Comparison of ENCODE assay signal across 26 cellular contexts in genomic region chr6:143804835-143805239, GRCh38. TPM values are rescaled to one million over a fixed set of nuclear protein-coding genes. Genes with fewer than 3 reads are reported as not detected.
DNase-seq lines count a peak whose midpoint lies in the region; ATAC-seq, FAIRE-seq and TF ChIP-seq lines count a peak whose summit lies in the region.
"Had no signal": no experiment of that assay in that cellular context is flagged by ENCODE, and none has a peak within 500 bp of the region (broad histone marks: within the 10 kb centered on the region; RNA-seq: fewer than 3 reads in every experiment).

No MANE protein-coding gene starts in this region.

- H3K9me3 ChIP-seq in K562 (replicated peaks; ENCODE audit: control insufficient read depth, insufficient read depth, low read depth, low read length), result no peaks in the 10 kb centered on the region
- peaks cover 1% of the 10 kb centered on the region for H3K9me3 ChIP-seq in osteoblast (ENCODE audit: low read depth, low read length)
- H3K9me3 ChIP-seq: adrenal gland, BLaER1, psoas muscle had no signal

- H3K4me2 ChIP-seq in K562 (ENCODE audit: insufficient read depth, low read length), result peak overlapping the region; percentile 22
- no peak overlapping the region for H3K4me2 ChIP-seq in osteoblast (ENCODE audit: insufficient read depth, low read length)
- H3K4me2 ChIP-seq: BLaER1 had no signal

- H3K4me3 Mint-ChIP-seq in activated CD4-positive, alpha-beta T cell treated with anti-CD3 and anti-CD28 coated beads, Interleukin-2, amount 10 ng/mL, durations not matched to agents 24 days and 14 days, result peak overlapping the region; percentile 45
- H3K4me3 Mint-ChIP-seq in MCF 10A (ENCODE audit: unreplicated experiment), result no peak overlapping the region
- no peak overlapping the region for H3K4me3 Mint-ChIP-seq in activated CD4-positive, alpha-beta memory T cell treated with anti-CD3 and anti-CD28 coated beads for 36 hours
- H3K4me3 Mint-ChIP-seq: activated CD4-positive, alpha-beta T cell treated with anti-CD3 and anti-CD28 coated beads, Interleukin-2, amount 10 ng/mL, durations not matched to agents 7 days and 5 days; mesothelial cell of epicardium; nephron progenitor cell had no signal

- H4K20me1 ChIP-seq in K562 (replicated peaks; ENCODE audit: control insufficient read depth, insufficient read depth, low read length) (no peaks in the 10 kb centered on the region), osteoblast (ENCODE audit: insufficient read depth, low read length) (no peaks in the 10 kb centered on the region)
- H4K20me1 ChIP-seq: BLaER1 had no signal

- WGBS in K562 (ENCODE audit: insufficient coverage, low coverage, missing lambda C conversion rate), result 7% methylated on average over 4 of the region's 4 CpGs

- no peaks in the 10 kb centered on the region for H3K9me1 ChIP-seq in K562 (ENCODE audit: control insufficient read depth, insufficient read depth, low read length)

- H3K36me3 Mint-ChIP-seq in activated CD4-positive, alpha-beta T cell treated with anti-CD3 and anti-CD28 coated beads, Interleukin-2, amount 10 ng/mL, durations not matched to agents 24 days and 14 days (ENCODE audit: low read depth), result peaks cover 64% of the 10 kb centered on the region
- peaks cover 17% of the 10 kb centered on the region for H3K36me3 Mint-ChIP-seq in MCF 10A (ENCODE audit: insufficient read depth, unreplicated experiment)
- peaks cover 35% of the 10 kb centered on the region for H3K36me3 Mint-ChIP-seq in activated CD4-positive, alpha-beta memory T cell treated with anti-CD3 and anti-CD28 coated beads for 36 hours

- no peaks in the 10 kb centered on the region; the same call in 2 of the 3 replicates for H3K36me3 ChIP-seq in K562 (ENCODE audit: control insufficient read depth, insufficient read depth, low read length)
- H3K36me3 ChIP-seq in osteoblast (ENCODE audit: insufficient read depth, low read length), result peaks cover 3% of the 10 kb centered on the region

- peak; percentile 47 for ATAC-seq in K562
- ATAC-seq: PC-3, psoas muscle had no signal

- BruUV-seq in K562 (replicated peaks; lab: Mats Ljungman, UMichigan) (no TSS peak), MCF 10A (replicated peaks; lab: Mats Ljungman, UMichigan) (no TSS peak)

- no peak for DNase-seq in activated CD4-positive, alpha-beta T cell treated with anti-CD3 and anti-CD28 coated beads, Interleukin-2, amount 10 ng/mL, durations not matched to agents 24 days and 14 days
- no peak for DNase-seq in activated CD4-positive, alpha-beta T cell treated with anti-CD3 and anti-CD28 coated beads for 4 hours
- DNase-seq in RPMI7951 (ENCODE audit: low read depth) (peak; percentile 62), K562 (ENCODE audit: extremely low read depth in 1 of 4, low spot score in 3 of 4) (peak; percentile 60 to 79 (median 65)), osteoblast (ENCODE audit: insufficient read length, low spot score, missing footprints) (no peak), NCI-H2107 treated with DMSO at 0.1 percent for 48 hours (lab: John Stamatoyannopoulos, UW; ENCODE audit: unreplicated experiment) (no peak), MCF 10A (ENCODE audit: unreplicated experiment) (no peak)
- no peak for DNase-seq in activated CD4-positive, alpha-beta memory T cell treated with anti-CD3 and anti-CD28 coated beads for 36 hours
- DNase-seq: 8988T; activated CD4-positive, alpha-beta T cell treated with anti-CD3 and anti-CD28 coated beads, Interleukin-2, amount 10 ng/mL, durations not matched to agents 7 days and 5 days; adrenal gland; cerebellar nuclear complex; foreskin fibroblast; Karpas-422; left cardiac atrium; NCI-H2171 treated with DMSO at 0.1 percent for 48 hours; NCI-H82; nephron progenitor cell; PC-3; psoas muscle; stimulated activated CD4-positive, alpha-beta T cell treated with anti-CD3 and anti-CD28 coated beads, Interleukin-12 subunit alpha, Interleukin-12 subunit beta, amount 100 ng/mL, for 4 hours had no signal

- H3K27ac ChIP-seq in K562 (ENCODE audit: extremely low read depth, low read depth, low read length), result peak overlapping the region; percentile 65
- H3K27ac ChIP-seq in osteoblast (ENCODE audit: low read depth, low read length), result peak overlapping the region; percentile 89
- H3K27ac ChIP-seq: BLaER1, psoas muscle had no signal

- CTCF ChIA-PET in K562 (lab: Yijun Ruan, JAX; ENCODE audit: low intra/inter-chr PET ratio) (no interaction called here), MCF 10A (lab: Yijun Ruan, JAX) (no interaction called here)
- CTCF ChIA-PET in activated CD4-positive, alpha-beta memory T cell treated with anti-CD3 and anti-CD28 coated beads for 36 hours (lab: Charles Lee), result no interaction called here

- FAIRE-seq in K562 (lab: Jason Lieb, UNC), result peak; percentile 37
- FAIRE-seq: endometrium had no signal

- TF ChIP-seq CTCF in K562 (IDR thresholded peaks at IDR 0.05 in 2 of 3, conservative IDR thresholded peaks at IDR 0.05 in 1 of 3; ENCODE audit: insufficient read depth in 2 of 3, low read depth in 1 of 3, low read length in 3 of 3) (no peak), osteoblast (IDR thresholded peaks at IDR 0.05; ENCODE audit: extremely low read depth, low read depth, low read length) (no peak), MCF 10A (IDR thresholded peaks at IDR 0.05; ENCODE audit: unreplicated experiment) (no peak)

- TF ChIP-seq RAD21 in K562 (CRISPR knock-in tag; conservative IDR thresholded peaks at IDR 0.05 in 1 of 2, IDR thresholded peaks at IDR 0.05 in 1 of 2), result no peak; a peak in 1 of 4 replicates

- POLR2A ChIA-PET in K562 (lab: Yijun Ruan, JAX), result no interaction called here
- POLR2A ChIA-PET in MCF 10A (lab: Yijun Ruan, JAX), result no interaction called here
- POLR2A ChIA-PET in activated CD4-positive, alpha-beta memory T cell treated with anti-CD3 and anti-CD28 coated beads for 36 hours (lab: Charles Lee), result no interaction called here

- no peak for TF ChIP-seq POLR2A in K562 (conservative IDR thresholded peaks at IDR 0.05)

- in situ Hi-C loops in K562 (cut with MboI), result no loop called here

- H3K79me2 ChIP-seq in K562 (ENCODE audit: control insufficient read depth, insufficient read depth, low read length) (no peaks in the 10 kb centered on the region), osteoblast (ENCODE audit: insufficient read depth, low read length) (no peaks in the 10 kb centered on the region)

- intact Hi-C loops in activated CD4-positive, alpha-beta T cell treated with anti-CD3 and anti-CD28 coated beads, Interleukin-2, amount 10 ng/mL, durations not matched to agents 24 days and 14 days (cut with micrococcal nuclease), result loop anchor here (5.0 to 10.0 kb wide), 6 partner anchors 110 to 860 kb away; partner anchors contain the start of genes ADAT2, HIVEP2, PEX3 and STX11
- intact Hi-C loops in K562 (cut with micrococcal nuclease) (loop anchor here (5.0 kb wide), 3 partner anchors 128 to 293 kb away; partner anchors contain the start of genes FUCA2 and PHACTR2), MCF 10A (cut with micrococcal nuclease) (no loop called here)
- intact Hi-C loops in activated CD4-positive, alpha-beta memory T cell treated with anti-CD3 and anti-CD28 coated beads for 36 hours (cut with micrococcal nuclease), result loop anchor here (5.0 kb wide), 1 partner anchor 128 kb away; the partner anchor contains the start of gene PHACTR2

- H3K4me1 ChIP-seq in K562 (replicated peaks in 1 of 2; ENCODE audit: control insufficient read depth in 2 of 2, insufficient read depth in 2 of 2, low read length in 2 of 2) (peaks cover 43 to 52% of the 10 kb centered on the region in 2 experiments), osteoblast (ENCODE audit: insufficient read depth, low read length) (peaks cover 46% of the 10 kb centered on the region)
- H3K4me1 ChIP-seq: BLaER1, psoas muscle had no signal

- H2AFZ ChIP-seq in K562 (ENCODE audit: low read depth, low read length), result 0 out of 2 replicates have a peak overlapping the region, but pooled peaks have one; percentile 56
- no peak overlapping the region for H2AFZ ChIP-seq in osteoblast (ENCODE audit: low read length)

- peak; percentile 92 for TF ChIP-seq EP300 in K562 (IDR thresholded peaks at IDR 0.05; ENCODE audit: low read length)

- H3K27ac Mint-ChIP-seq in activated CD4-positive, alpha-beta T cell treated with anti-CD3 and anti-CD28 coated beads, Interleukin-2, amount 10 ng/mL, durations not matched to agents 24 days and 14 days, result peak overlapping the region; percentile 94
- H3K27ac Mint-ChIP-seq in MCF 10A (ENCODE audit: low read depth, unreplicated experiment), result no peak overlapping the region
- no peak overlapping the region for H3K27ac Mint-ChIP-seq in activated CD4-positive, alpha-beta memory T cell treated with anti-CD3 and anti-CD28 coated beads for 36 hours
- H3K27ac Mint-ChIP-seq: activated CD4-positive, alpha-beta T cell treated with anti-CD3 and anti-CD28 coated beads, Interleukin-2, amount 10 ng/mL, durations not matched to agents 7 days and 5 days had no signal

- H3K4me3 ChIP-seq in K562, result no peak overlapping the region
- H3K4me3 ChIP-seq in osteoblast (ENCODE audit: insufficient read depth, low read length), result no peak overlapping the region
- H3K4me3 ChIP-seq: adrenal gland, BLaER1, psoas muscle, tibial nerve had no signal

- peaks cover 21% of the 10 kb centered on the region for H3K9me3 Mint-ChIP-seq in activated CD4-positive, alpha-beta T cell treated with anti-CD3 and anti-CD28 coated beads, Interleukin-2, amount 10 ng/mL, durations not matched to agents 24 days and 14 days
- H3K9me3 Mint-ChIP-seq in MCF 10A (ENCODE audit: unreplicated experiment), result peaks cover 7% of the 10 kb centered on the region
- peaks cover 9% of the 10 kb centered on the region for H3K9me3 Mint-ChIP-seq in activated CD4-positive, alpha-beta memory T cell treated with anti-CD3 and anti-CD28 coated beads for 36 hours

- peaks cover 2% of the 10 kb centered on the region for H3K27me3 Mint-ChIP-seq in activated CD4-positive, alpha-beta T cell treated with anti-CD3 and anti-CD28 coated beads, Interleukin-2, amount 10 ng/mL, durations not matched to agents 24 days and 14 days
- no peaks in the 10 kb centered on the region for H3K27me3 Mint-ChIP-seq in MCF 10A (ENCODE audit: insufficient read depth, unreplicated experiment)
- no peaks in the 10 kb centered on the region for H3K27me3 Mint-ChIP-seq in activated CD4-positive, alpha-beta memory T cell treated with anti-CD3 and anti-CD28 coated beads for 36 hours
- H3K27me3 Mint-ChIP-seq: activated CD4-positive, alpha-beta T cell treated with anti-CD3 and anti-CD28 coated beads, Interleukin-2, amount 10 ng/mL, durations not matched to agents 7 days and 5 days had no signal

- H3K27me3 ChIP-seq in K562 (ENCODE audit: control insufficient read depth in 2 of 2, insufficient read depth in 2 of 2, low read length in 2 of 2), result no peaks in the 10 kb centered on the region
- no peaks in the 10 kb centered on the region for H3K27me3 ChIP-seq in osteoblast (ENCODE audit: insufficient read depth, low read length)
- H3K27me3 ChIP-seq: adrenal gland, BLaER1, tibial nerve had no signal

- peaks cover 53% of the 10 kb centered on the region for H3K4me1 Mint-ChIP-seq in activated CD4-positive, alpha-beta T cell treated with anti-CD3 and anti-CD28 coated beads, Interleukin-2, amount 10 ng/mL, durations not matched to agents 24 days and 14 days
- H3K4me1 Mint-ChIP-seq in MCF 10A (ENCODE audit: insufficient read depth, unreplicated experiment), result peaks cover 7% of the 10 kb centered on the region
- peaks cover 49% of the 10 kb centered on the region for H3K4me1 Mint-ChIP-seq in activated CD4-positive, alpha-beta memory T cell treated with anti-CD3 and anti-CD28 coated beads for 36 hours (ENCODE audit: low read depth)
- H3K4me1 Mint-ChIP-seq: mesothelial cell of epicardium, nephron progenitor cell had no signal

- peak overlapping the region in 1 of 2 experiments; percentile 30; a peak in 1 of 4 replicates for H3K9ac ChIP-seq in K562 (ENCODE audit: insufficient read depth in 1 of 2, low read depth in 2 of 2, low read length in 2 of 2)
- H3K9ac ChIP-seq: BLaER1 had no signal

RNA-seq across cellular contexts. Expression of gene LTV1, which starts 38.3 kb away (rescaled TPM):
- 61.3 and 63.8 TPM in 2 replicates for total RNA-seq in activated CD4-positive, alpha-beta T cell treated with anti-CD3 and anti-CD28 coated beads, Interleukin-2, amount 10 ng/mL, durations not matched to agents 24 days and 14 days
- 26.6 and 30.5 TPM in 2 replicates for total RNA-seq in RPMI7951 (2014; rRNA removed; shearing (Covaris generic))
- total RNA-seq in K562 (2011; cell fraction: chromatin; rRNA removed; ENCODE audit: low replicate concordance), result 15.2 and 38.3 TPM in 2 replicates
- 10.5 and 12.2 TPM in 2 replicates for total RNA-seq in K562 (2011; cell fraction: nucleolus; rRNA removed)
- total RNA-seq in K562 (2011; cell fraction: nucleoplasm; rRNA removed), result 10.1 and 13.8 TPM in 2 replicates
- total RNA-seq in K562 (2014; rRNA removed) (66.8 and 80.1 TPM in 2 replicates), K562 (2014; rRNA removed; fragmentation: Illumina TruSeq; extraction: Trizol) (119 and 142 TPM in 2 replicates), K562 (2015; rRNA removed; fragmentation: Illumina TruSeq; extraction: Trizol) (140 and 148 TPM in 2 replicates), K562 (2021) (65.7 and 70.7 TPM in 2 replicates), osteoblast (15.3 and 16.6 TPM in 2 replicates), MCF 10A (2022) (40.4 and 47.4 TPM in 2 replicates)
- polyA plus RNA-seq in K562 (2011; rRNA removed) (35.9 and 57.9 TPM in 2 replicates), K562 (2014; fragmentation: Illumina TruSeq; extraction: Trizol) (114 and 123 TPM in 2 replicates), K562 (2014; fragmentation: Nextera tagmentation; extraction: Ambion mirVana) (100 to 1,000 TPM in 1 of 2 experiments, 10 to 100 TPM in 1; 88.3 to 162 TPM), K562 (2014; rRNA removed) (123 and 141 TPM in 2 replicates)
- 6.3 and 12.5 TPM in 2 replicates for polyA plus RNA-seq in K562 (2011; cell fraction: cytosol; rRNA removed)
- 31.6 and 33.6 TPM in 2 replicates for polyA plus RNA-seq in K562 (2011; cell fraction: nucleus; rRNA removed)
- 38.2 and 83.0 TPM in 2 replicates for polyA plus RNA-seq in K562 (2012)
- polyA minus RNA-seq in K562 (2011; rRNA and poly(A)+ RNA removed), result 46.1 and 49.2 TPM in 2 replicates
- 14.5 and 19.7 TPM in 2 replicates for polyA minus RNA-seq in K562 (2011; cell fraction: cytosol; rRNA and poly(A)+ RNA removed)
- polyA minus RNA-seq in K562 (2011; cell fraction: nucleus; rRNA and poly(A)+ RNA removed), result 18.6 and 26.7 TPM in 2 replicates
- total RNA-seq in activated CD4-positive, alpha-beta memory T cell treated with anti-CD3 and anti-CD28 coated beads for 36 hours, result 10 to 100 TPM; 33.5 to 35.4 TPM

RNA-seq across cellular contexts. Expression of gene ZC2HC1B, which starts 59.4 kb away (rescaled TPM):
- not detected in 2 replicates for total RNA-seq in activated CD4-positive, alpha-beta T cell treated with anti-CD3 and anti-CD28 coated beads, Interleukin-2, amount 10 ng/mL, durations not matched to agents 24 days and 14 days
- not detected in 2 replicates for total RNA-seq in RPMI7951 (2014; rRNA removed; shearing (Covaris generic))
- not detected in 2 replicates for total RNA-seq in K562 (2011; cell fraction: chromatin; rRNA removed; ENCODE audit: low replicate concordance)
- not detected in 2 replicates for total RNA-seq in K562 (2011; cell fraction: nucleolus; rRNA removed)
- not detected in 2 replicates for total RNA-seq in K562 (2011; cell fraction: nucleoplasm; rRNA removed)
- total RNA-seq in K562 (2014; rRNA removed) (not detected in 2 replicates), K562 (2014; rRNA removed; fragmentation: Illumina TruSeq; extraction: Trizol) (not detected in 2 replicates), K562 (2015; rRNA removed; fragmentation: Illumina TruSeq; extraction: Trizol) (not detected in 2 replicates), K562 (2021) (not detected in 2 replicates), osteoblast (not detected in 2 replicates), MCF 10A (2022) (not detected in 2 replicates)
- polyA plus RNA-seq in K562 (2011; rRNA removed) (not detected in 2 replicates), K562 (2014; fragmentation: Illumina TruSeq; extraction: Trizol) (not detected in 2 replicates), K562 (2014; fragmentation: Nextera tagmentation; extraction: Ambion mirVana) (not detected), K562 (2014; rRNA removed) (not detected in 2 replicates)
- not detected in 2 replicates for polyA plus RNA-seq in K562 (2011; cell fraction: cytosol; rRNA removed)
- polyA plus RNA-seq in K562 (2011; cell fraction: nucleus; rRNA removed), result not detected in 2 replicates
- not detected in 2 replicates for polyA plus RNA-seq in K562 (2012)
- polyA minus RNA-seq in K562 (2011; rRNA and poly(A)+ RNA removed), result not detected in 2 replicates
- not detected in 2 replicates for polyA minus RNA-seq in K562 (2011; cell fraction: cytosol; rRNA and poly(A)+ RNA removed)
- not detected in 2 replicates for polyA minus RNA-seq in K562 (2011; cell fraction: nucleus; rRNA and poly(A)+ RNA removed)
- under 1 TPM in 1 of 2 experiments, not detected in 1; 0.24 TPM for total RNA-seq in activated CD4-positive, alpha-beta memory T cell treated with anti-CD3 and anti-CD28 coated beads for 36 hours
- total RNA-seq: activated CD4-positive, alpha-beta T cell treated with anti-CD3 and anti-CD28 coated beads, Interleukin-2, amount 10 ng/mL, durations not matched to agents 7 days and 5 days; left cardiac atrium; mesothelial cell of epicardium; PC-3; SK-MEL-5 had no signal
- polyA plus RNA-seq: psoas muscle had no signal

Comparison
In these comparisons a context has a peak if more than half of its experiments do, and no peak if none do; other contexts are left out.
1. DNase-seq: peak in RPMI7951 (single experiment) and K562 (4 of 4); none in activated CD4-positive, alpha-beta T cell treated with anti-CD3 and anti-CD28 coated beads, Interleukin-2, amount 10 ng/mL, durations not matched to agents 24 days and 14 days (single experiment), activated CD4-positive, alpha-beta T cell treated with anti-CD3 and anti-CD28 coated beads for 4 hours (0 of 2), osteoblast (single experiment), NCI-H2107 treated with DMSO at 0.1 percent for 48 hours (single experiment), MCF 10A (single experiment) and activated CD4-positive, alpha-beta memory T cell treated with anti-CD3 and anti-CD28 coated beads for 36 hours (single experiment).